1 cellular context compared by ENCODE assay signal in genomic region chr16:1154887-1155331, GRCh38.
TF ChIP-seq lines count a peak whose summit lies in the region.

No MANE protein-coding gene starts in this region.

TF ChIP-seq in HepG2, 621 proteins besides CTCF, POLR2A, EP300 and RAD21 (continues in another document):
- TF ChIP-seq PHF8 (CRISPR knock-in tag; IDR thresholded peaks at IDR 0.05), result no peak; the same call in 1 of the 2 replicates
- TF ChIP-seq AHR (CRISPR knock-in tag; IDR thresholded peaks at IDR 0.05), result no peak
- no peak for TF ChIP-seq CHD2 (IDR thresholded peaks at IDR 0.05; ENCODE audit: low read depth, low read length)
- TF ChIP-seq, protein P1, sequence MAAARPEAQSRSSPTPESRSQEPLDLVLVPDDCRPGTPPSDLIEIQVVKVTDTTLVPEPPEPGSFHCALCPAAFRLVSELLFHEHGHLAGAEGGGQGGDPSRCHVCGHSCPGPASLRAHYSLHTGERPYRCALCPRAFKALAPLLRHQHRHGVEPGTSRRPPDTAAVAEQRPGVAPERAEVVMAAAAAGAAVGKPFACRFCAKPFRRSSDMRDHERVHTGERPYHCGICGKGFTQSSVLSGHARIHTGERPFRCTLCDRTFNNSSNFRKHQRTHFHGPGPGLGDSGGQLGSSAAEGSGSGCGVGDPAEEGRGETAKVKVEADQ (CRISPR knock-in tag; IDR thresholded peaks at IDR 0.05; ENCODE audit: borderline replicate concordance), result no peak
- TF ChIP-seq NR1H2 (CRISPR knock-in tag; IDR thresholded peaks at IDR 0.05; ENCODE audit: borderline replicate concordance, low read depth), result no peak
- peak; percentile 38; the same call in 1 of the 2 replicates for TF ChIP-seq SALL1 (CRISPR knock-in tag; IDR thresholded peaks at IDR 0.05)
- no peak for TF ChIP-seq ZNF18 (CRISPR knock-in tag; IDR thresholded peaks at IDR 0.05; ENCODE audit: insufficient replicate concordance)
- TF ChIP-seq REXO4 (CRISPR knock-in tag; IDR thresholded peaks at IDR 0.05; ENCODE audit: borderline replicate concordance), result no peak
- no peak for TF ChIP-seq FOXM1 (CRISPR knock-in tag; IDR thresholded peaks at IDR 0.05)
- TF ChIP-seq AKAP8 (CRISPR knock-in tag; IDR thresholded peaks at IDR 0.05), result no peak
- TF ChIP-seq ZNF550 (CRISPR knock-in tag; IDR thresholded peaks at IDR 0.05; ENCODE audit: borderline replicate concordance), result no peak
- no peak for TF ChIP-seq ZNF260 (CRISPR knock-in tag; IDR thresholded peaks at IDR 0.05; ENCODE audit: borderline replicate concordance, low read depth)
- TF ChIP-seq, protein P2, sequence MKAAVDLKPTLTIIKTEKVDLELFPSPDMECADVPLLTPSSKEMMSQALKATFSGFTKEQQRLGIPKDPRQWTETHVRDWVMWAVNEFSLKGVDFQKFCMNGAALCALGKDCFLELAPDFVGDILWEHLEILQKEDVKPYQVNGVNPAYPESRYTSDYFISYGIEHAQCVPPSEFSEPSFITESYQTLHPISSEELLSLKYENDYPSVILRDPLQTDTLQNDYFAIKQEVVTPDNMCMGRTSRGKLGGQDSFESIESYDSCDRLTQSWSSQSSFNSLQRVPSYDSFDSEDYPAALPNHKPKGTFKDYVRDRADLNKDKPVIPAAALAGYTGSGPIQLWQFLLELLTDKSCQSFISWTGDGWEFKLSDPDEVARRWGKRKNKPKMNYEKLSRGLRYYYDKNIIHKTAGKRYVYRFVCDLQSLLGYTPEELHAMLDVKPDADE (CRISPR knock-in tag; IDR thresholded peaks at IDR 0.05), result no peak
- TF ChIP-seq SETDB1 (CRISPR knock-in tag; IDR thresholded peaks at IDR 0.05; ENCODE audit: borderline replicate concordance), result no peak
- no peak for TF ChIP-seq SRSF4 (IDR thresholded peaks at IDR 0.05; ENCODE audit: low read depth, low read length, poor library complexity, severe bottlenecking)
- peak; percentile 41; the same call in 1 of the 2 replicates for TF ChIP-seq IKZF5 (CRISPR knock-in tag; IDR thresholded peaks at IDR 0.05)
- no peak for TF ChIP-seq ZNF850 (CRISPR knock-in tag; conservative IDR thresholded peaks at IDR 0.05)
- no peak for TF ChIP-seq ZFP36 (IDR thresholded peaks at IDR 0.05; ENCODE audit: borderline replicate concordance, low read depth, low read length, partially characterized antibody)
- no peak for TF ChIP-seq NR2F6 (IDR thresholded peaks at IDR 0.05)
- TF ChIP-seq NR2F6 (CRISPR knock-in tag; IDR thresholded peaks at IDR 0.05), result 0 out of 2 replicates have a peak, but pooled peaks have one; percentile 37
- TF ChIP-seq SNRNP70 (IDR thresholded peaks at IDR 0.05; ENCODE audit: low read depth, low read length), result no peak
- 0 out of 2 replicates have a peak, but pooled peaks have one; percentile 40 for TF ChIP-seq SKIL (CRISPR knock-in tag; IDR thresholded peaks at IDR 0.05; ENCODE audit: borderline replicate concordance)
- TF ChIP-seq, protein P3, sequence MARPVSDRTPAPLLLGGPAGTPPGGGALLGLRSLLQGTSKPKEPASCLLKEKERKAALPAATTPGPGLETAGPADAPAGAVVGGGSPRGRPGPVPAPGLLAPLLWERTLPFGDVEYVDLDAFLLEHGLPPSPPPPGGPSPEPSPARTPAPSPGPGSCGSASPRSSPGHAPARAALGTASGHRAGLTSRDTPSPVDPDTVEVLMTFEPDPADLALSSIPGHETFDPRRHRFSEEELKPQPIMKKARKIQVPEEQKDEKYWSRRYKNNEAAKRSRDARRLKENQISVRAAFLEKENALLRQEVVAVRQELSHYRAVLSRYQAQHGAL (CRISPR knock-in tag; IDR thresholded peaks at IDR 0.05; ENCODE audit: not compliant biosample characterization), result no peak
- TF ChIP-seq, protein P4, sequence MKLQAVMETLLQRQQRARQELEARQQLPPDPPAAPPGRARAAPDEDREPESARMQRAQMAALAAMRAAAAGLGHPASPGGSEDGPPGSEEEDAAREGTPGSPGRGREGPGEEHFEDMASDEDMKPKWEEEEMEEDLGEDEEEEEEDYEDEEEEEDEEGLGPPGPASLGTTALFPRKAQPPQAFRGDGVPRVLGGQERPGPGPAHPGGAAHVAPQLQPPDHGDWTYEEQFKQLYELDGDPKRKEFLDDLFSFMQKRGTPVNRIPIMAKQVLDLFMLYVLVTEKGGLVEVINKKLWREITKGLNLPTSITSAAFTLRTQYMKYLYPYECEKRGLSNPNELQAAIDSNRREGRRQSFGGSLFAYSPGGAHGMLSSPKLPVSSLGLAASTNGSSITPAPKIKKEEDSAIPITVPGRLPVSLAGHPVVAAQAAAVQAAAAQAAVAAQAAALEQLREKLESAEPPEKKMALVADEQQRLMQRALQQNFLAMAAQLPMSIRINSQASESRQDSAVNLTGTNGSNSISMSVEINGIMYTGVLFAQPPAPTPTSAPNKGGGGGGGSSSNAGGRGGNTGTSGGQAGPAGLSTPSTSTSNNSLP (IDR thresholded peaks at IDR 0.05; ENCODE audit: low read depth, low read length), result no peak
- no peak for TF ChIP-seq BCLAF1 (IDR thresholded peaks at IDR 0.05)
- no peak for TF ChIP-seq PRMT3 (CRISPR knock-in tag; IDR thresholded peaks at IDR 0.05; ENCODE audit: borderline replicate concordance, low read depth)
- no peak for TF ChIP-seq DZIP1 (CRISPR knock-in tag; IDR thresholded peaks at IDR 0.05)
- TF ChIP-seq LCORL (IDR thresholded peaks at IDR 0.05), result no peak
- peak; percentile 56; the same call in 1 of the 2 replicates for TF ChIP-seq LCORL (CRISPR knock-in tag; IDR thresholded peaks at IDR 0.05)
- TF ChIP-seq ZNF33A (CRISPR knock-in tag; IDR thresholded peaks at IDR 0.05; ENCODE audit: borderline replicate concordance), result no peak
- TF ChIP-seq SYNCRIP (IDR thresholded peaks at IDR 0.05; ENCODE audit: insufficient read depth, low read depth, low read length), result no peak
- no peak for TF ChIP-seq ZNF44 (CRISPR knock-in tag; IDR thresholded peaks at IDR 0.05)
- TF ChIP-seq, protein P5, sequence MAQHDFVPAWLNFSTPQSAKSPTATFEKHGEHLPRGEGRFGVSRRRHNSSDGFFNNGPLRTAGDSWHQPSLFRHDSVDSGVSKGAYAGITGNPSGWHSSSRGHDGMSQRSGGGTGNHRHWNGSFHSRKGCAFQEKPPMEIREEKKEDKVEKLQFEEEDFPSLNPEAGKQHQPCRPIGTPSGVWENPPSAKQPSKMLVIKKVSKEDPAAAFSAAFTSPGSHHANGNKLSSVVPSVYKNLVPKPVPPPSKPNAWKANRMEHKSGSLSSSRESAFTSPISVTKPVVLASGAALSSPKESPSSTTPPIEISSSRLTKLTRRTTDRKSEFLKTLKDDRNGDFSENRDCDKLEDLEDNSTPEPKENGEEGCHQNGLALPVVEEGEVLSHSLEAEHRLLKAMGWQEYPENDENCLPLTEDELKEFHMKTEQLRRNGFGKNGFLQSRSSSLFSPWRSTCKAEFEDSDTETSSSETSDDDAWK (CRISPR knock-in tag; IDR thresholded peaks at IDR 0.05), result no peak
- no peak for TF ChIP-seq ZNF280D (CRISPR knock-in tag; IDR thresholded peaks at IDR 0.05)
- no peak for TF ChIP-seq KLF15 (CRISPR knock-in tag; IDR thresholded peaks at IDR 0.05; ENCODE audit: borderline replicate concordance)
- no peak for TF ChIP-seq KLF6 (CRISPR knock-in tag; IDR thresholded peaks at IDR 0.05)
- 0 out of 2 replicates have a peak, but pooled peaks have one; percentile 16 for TF ChIP-seq ZFY (CRISPR knock-in tag; IDR thresholded peaks at IDR 0.05)
- TF ChIP-seq ESRRA (CRISPR knock-in tag; IDR thresholded peaks at IDR 0.05; ENCODE audit: low read depth), result no peak
- TF ChIP-seq, protein P6, sequence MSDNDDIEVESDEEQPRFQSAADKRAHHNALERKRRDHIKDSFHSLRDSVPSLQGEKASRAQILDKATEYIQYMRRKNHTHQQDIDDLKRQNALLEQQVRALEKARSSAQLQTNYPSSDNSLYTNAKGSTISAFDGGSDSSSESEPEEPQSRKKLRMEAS (IDR thresholded peaks at IDR 0.05), result 0 out of 2 replicates have a peak, but pooled peaks have one; percentile 20
- no peak; the same call in 1 of the 2 replicates for TF ChIP-seq KDM3A (CRISPR knock-in tag; IDR thresholded peaks at IDR 0.05; ENCODE audit: low read depth)
- TF ChIP-seq SKI (IDR thresholded peaks at IDR 0.05; ENCODE audit: partially characterized antibody), result peak; percentile 55
